12 cellular contexts compared by ENCODE assay signal in genomic region chr6:114690625-114691024, GRCh38.
"Had no signal": no experiment of that assay in that cellular context is flagged by ENCODE, and none has a peak within 500 bp of the region (broad histone marks: within the 10 kb centered on the region; RNA-seq: fewer than 3 reads in every experiment).

No MANE protein-coding gene starts in this region.

- H3K36me3 Mint-ChIP-seq: naive thymus-derived CD4-positive, alpha-beta T cell; stimulated activated effector memory CD8-positive, alpha-beta T cell treated with anti-CD3 and anti-CD28 coated beads, Interleukin-12 subunit alpha, Interleukin-12 subunit beta, amount 100 ng/mL, for 72 hours had no signal

- H3K27me3 ChIP-seq: colonic mucosa, foreskin keratinocyte, neutrophil, thyroid gland, uterus had no signal

- H3K4me1 ChIP-seq: colonic mucosa, foreskin keratinocyte, thyroid gland, uterus had no signal

- DNase-seq: activated CD4-positive, alpha-beta T cell treated with anti-CD3 and anti-CD28 coated beads, Interleukin-2, amount 10 ng/mL, durations not matched to agents 7 days and 5 days; activated CD4-positive, CD25-positive, alpha-beta regulatory T cell; activated CD8-positive, alpha-beta memory T cell treated with anti-CD3 and anti-CD28 coated beads for 24 hours; activated naive CD4-positive, alpha-beta T cell treated with Interleukin-2 at 50 U/mL for 16 hours; colonic mucosa; foreskin keratinocyte; naive thymus-derived CD4-positive, alpha-beta T cell; thyroid gland; uterus had no signal

- H3K27ac ChIP-seq: colonic mucosa, foreskin keratinocyte, neutrophil, thyroid gland, uterus had no signal

- H3K9me3 Mint-ChIP-seq: activated CD4-positive, alpha-beta T cell treated with anti-CD3 and anti-CD28 coated beads, Interleukin-2, amount 10 ng/mL, durations not matched to agents 7 days and 5 days had no signal

- H3K27ac Mint-ChIP-seq: activated CD4-positive, alpha-beta T cell treated with anti-CD3 and anti-CD28 coated beads, Interleukin-2, amount 10 ng/mL, durations not matched to agents 7 days and 5 days; stimulated activated effector memory CD8-positive, alpha-beta T cell treated with anti-CD3 and anti-CD28 coated beads, Interleukin-12 subunit alpha, Interleukin-12 subunit beta, amount 100 ng/mL, for 72 hours had no signal

- H3K4me3 Mint-ChIP-seq: activated CD4-positive, alpha-beta T cell treated with anti-CD3 and anti-CD28 coated beads, Interleukin-2, amount 10 ng/mL, durations not matched to agents 7 days and 5 days; naive thymus-derived CD4-positive, alpha-beta T cell; stimulated activated effector memory CD8-positive, alpha-beta T cell treated with anti-CD3 and anti-CD28 coated beads, Interleukin-12 subunit alpha, Interleukin-12 subunit beta, amount 100 ng/mL, for 72 hours had no signal

- H3K4me2 ChIP-seq: smooth muscle cell had no signal

- H3K27me3 Mint-ChIP-seq: activated CD4-positive, alpha-beta T cell treated with anti-CD3 and anti-CD28 coated beads, Interleukin-2, amount 10 ng/mL, durations not matched to agents 7 days and 5 days; naive thymus-derived CD4-positive, alpha-beta T cell had no signal

- H3K4me1 Mint-ChIP-seq: activated CD4-positive, alpha-beta T cell treated with anti-CD3 and anti-CD28 coated beads, Interleukin-2, amount 10 ng/mL, durations not matched to agents 7 days and 5 days; naive thymus-derived CD4-positive, alpha-beta T cell; stimulated activated effector memory CD8-positive, alpha-beta T cell treated with anti-CD3 and anti-CD28 coated beads, Interleukin-12 subunit alpha, Interleukin-12 subunit beta, amount 100 ng/mL, for 72 hours had no signal

- H3K9me3 ChIP-seq: colonic mucosa, neutrophil, thyroid gland, uterus had no signal
